Comparison of ENCODE assay signal across 10 cellular contexts in the genomic region with DNA sequence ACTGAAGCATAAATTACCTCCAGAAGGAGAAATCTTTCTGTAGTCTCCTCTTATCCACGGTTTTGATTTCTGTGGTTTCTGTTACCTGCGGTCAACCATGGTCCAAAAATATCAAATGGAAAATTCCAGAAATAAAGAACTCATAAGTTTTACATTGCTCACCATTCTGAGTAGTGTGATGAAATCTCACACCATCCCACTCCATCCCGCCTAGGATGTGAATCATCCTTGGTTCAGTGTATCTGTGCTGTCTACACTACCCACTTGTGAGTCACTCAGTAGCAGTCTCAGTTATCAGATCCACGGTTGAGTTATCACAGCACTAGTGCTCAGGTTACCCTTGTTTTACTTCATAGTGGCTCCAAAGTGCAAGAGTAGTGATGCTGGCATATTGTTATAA.
DNase-seq lines count a peak whose midpoint lies in the region; ATAC-seq and TF ChIP-seq lines count a peak whose summit lies in the region.
"Had no signal": no experiment of that assay in that cellular context is flagged by ENCODE, and none has a peak within 500 bp of the region (broad histone marks: within the 10 kb centered on the region; RNA-seq: fewer than 3 reads in every experiment).

No MANE protein-coding gene starts in this region.

- H4K8ac ChIP-seq in H9 (replicated peaks; ENCODE audit: insufficient read length, low read depth, low read length) = no peak overlapping the region

- no peak overlapping the region for H2BK12ac ChIP-seq in H9 (ENCODE audit: insufficient read length, low read depth, low read length)

- H2AK5ac ChIP-seq in H9 (ENCODE audit: insufficient read length, low read length) = no peak overlapping the region

- WGBS in mammary epithelial cell (ENCODE audit: low coverage, missing lambda C conversion rate) = 2% methylated on average over 4 of the region's 4 CpGs
- no CpG with 5 or more reads among the region's 4 CpGs for WGBS in H9 (ENCODE audit: extremely low coverage, insufficient read length, low lambda C conversion rate)

- CTCF ChIA-PET in mammary epithelial cell (lab: Charles Lee; ENCODE audit: low non-redundant PET) = no interaction called here

- no peak overlapping the region for H3K56ac ChIP-seq in H9 (ENCODE audit: insufficient read length, low read depth, low read length)

- H4K20me1 ChIP-seq in mammary epithelial cell (ENCODE audit: insufficient read depth, low read length) (no peaks in the 10 kb centered on the region), H9 (ENCODE audit: control insufficient read depth, insufficient read depth, insufficient read length) (no peaks in the 10 kb centered on the region)

- no peak overlapping the region for H2BK15ac ChIP-seq in H9 (ENCODE audit: low read depth, low read length)

- H3K79me2 ChIP-seq in mammary epithelial cell (ENCODE audit: insufficient read depth, low read length) (no peaks in the 10 kb centered on the region), H9 (ENCODE audit: insufficient read depth, low read length) (no peaks in the 10 kb centered on the region)
- H3K79me2 ChIP-seq: parathyroid adenoma had no signal

- H2BK5ac ChIP-seq in H9 (ENCODE audit: insufficient read length, low read length) = no peak overlapping the region

- no TSS peak for BruUV-seq in mammary epithelial cell (replicated peaks; lab: Mats Ljungman, UMichigan)

- dilution Hi-C loops in mammary epithelial cell (cut with HindIII; ENCODE audit: low sequenced_read_pairs) = no loop called here

- H3K9me3 Mint-ChIP-seq in HFFc6 = no peaks in the 10 kb centered on the region
- H3K9me3 Mint-ChIP-seq in nephron = no peaks in the 10 kb centered on the region
- H3K9me3 Mint-ChIP-seq in H9 = no peaks in the 10 kb centered on the region

- no peak overlapping the region for H3K23ac ChIP-seq in H9 (ENCODE audit: insufficient read length, low read depth, low read length)

- no peak for ATAC-seq in GM21447 (IDR thresholded peaks at IDR 0.05; ENCODE audit: unreplicated experiment)
- no peak for ATAC-seq in GM19328 (IDR thresholded peaks at IDR 0.05; ENCODE audit: unreplicated experiment)

- no peak overlapping the region for H2BK20ac ChIP-seq in H9 (ENCODE audit: low read depth, low read length, poor library complexity, severe bottlenecking)

- in situ Hi-C loops in mammary epithelial cell (cut with MboI; ENCODE audit: low sequenced_read_pairs in 2 of 2) = loop anchor here in 1 of 2 donors (10.0 kb wide), 1 partner anchor 58 kb away; no protein-coding TSS in a partner anchor

- no peaks in the 10 kb centered on the region for H3K36me3 ChIP-seq in mammary epithelial cell (ENCODE audit: insufficient read depth, low read length)

- H2AFZ ChIP-seq in mammary epithelial cell (ENCODE audit: low read depth, low read length) (peak overlapping the region; percentile 55), H9 (ENCODE audit: low read length) (no peak overlapping the region)
- H2AFZ ChIP-seq: parathyroid adenoma had no signal

- H4K5ac ChIP-seq in H9 (ENCODE audit: insufficient read length, low read depth, low read length) = no peak overlapping the region

- H3K18ac ChIP-seq in H9 (ENCODE audit: insufficient read length, low read depth, low read length) = no peak overlapping the region

- H3K36me3 Mint-ChIP-seq in HFFc6 (ENCODE audit: low read depth) = no peaks in the 10 kb centered on the region
- H3K36me3 Mint-ChIP-seq in nephron (ENCODE audit: low read depth) = no peaks in the 10 kb centered on the region
- H3K36me3 Mint-ChIP-seq in H9 (ENCODE audit: insufficient read depth in 1 of 3, low read depth in 3 of 3) = no peaks in the 10 kb centered on the region

- H3K4me1 ChIP-seq in mammary epithelial cell (ENCODE audit: insufficient read depth, low read length) = peaks cover 47% of the 10 kb centered on the region
- H3K4me1 ChIP-seq in H9 (ENCODE audit: insufficient read depth, low read length) = no peaks in the 10 kb centered on the region
- H3K4me1 ChIP-seq: parathyroid adenoma had no signal

- TF ChIP-seq CTCF in HFFc6 (IDR thresholded peaks at IDR 0.05) = no peak
- no peak for TF ChIP-seq CTCF in mammary epithelial cell (conservative IDR thresholded peaks at IDR 0.05 in 1 of 2, IDR thresholded peaks at IDR 0.05 in 1 of 2; ENCODE audit: extremely low read depth in 1 of 2, insufficient read depth in 1 of 2, low read depth in 1 of 2, low read length in 2 of 2)
- TF ChIP-seq CTCF in nephron (IDR thresholded peaks at IDR 0.05; ENCODE audit: unreplicated experiment in 3 of 3) = no peak
- TF ChIP-seq CTCF in H9 (conservative IDR thresholded peaks at IDR 0.05) = no peak

- H3K4me2 ChIP-seq in mammary epithelial cell (ENCODE audit: insufficient read depth, low read depth, low read length) (peak overlapping the region; percentile 67), H9 (ENCODE audit: insufficient read depth, insufficient read length, low read length) (no peak overlapping the region)

- DNase-seq in Ammon's horn (ENCODE audit: low spot score) (peak; percentile 57), HFFc6 (peak; percentile 94), mammary epithelial cell (peak; percentile 99), GM19238 (ENCODE audit: insufficient read length, low spot score) (no peak), H9 (no peak)

- no peaks in the 10 kb centered on the region for H3K9me3 ChIP-seq in mammary epithelial cell (replicated peaks; ENCODE audit: insufficient read depth, low read length)
- H3K9me3 ChIP-seq in H9 (ENCODE audit: control insufficient read depth, low read depth, low read length) = no peaks in the 10 kb centered on the region

- no peaks in the 10 kb centered on the region for H3K27me3 ChIP-seq in mammary epithelial cell (ENCODE audit: insufficient read depth, low read length)
- H3K27me3 ChIP-seq in H9 (ENCODE audit: insufficient read depth, low read length) = no peaks in the 10 kb centered on the region
- H3K27me3 ChIP-seq: dorsolateral prefrontal cortex had no signal

- intact Hi-C loops in mammary epithelial cell (cut with micrococcal nuclease) = loop anchor here (10.0 kb wide), 1 partner anchor 372 kb away; a partner anchor contains a TSS

- H3K27me3 Mint-ChIP-seq in HFFc6 (ENCODE audit: insufficient read depth) = no peaks in the 10 kb centered on the region
- H3K27me3 Mint-ChIP-seq in nephron (ENCODE audit: low read depth) = no peaks in the 10 kb centered on the region
- H3K27me3 Mint-ChIP-seq in H9 (ENCODE audit: low read depth) = no peaks in the 10 kb centered on the region

- H3K4ac ChIP-seq in H9 (ENCODE audit: low read depth, low read length) = no peak overlapping the region

- H3T11ph ChIP-seq in H9 (ENCODE audit: low read length) = no peak overlapping the region

- H3K4me3 ChIP-seq in mammary epithelial cell (replicated peaks in 1 of 3; ENCODE audit: insufficient read depth in 1 of 3, low read depth in 2 of 3, low read length in 3 of 3) = no peak overlapping the region
- H3K4me3 ChIP-seq: dorsolateral prefrontal cortex had no signal

- H3K9ac ChIP-seq in mammary epithelial cell (ENCODE audit: insufficient read depth, low read length) (peak overlapping the region; percentile 59), H9 (ENCODE audit: extremely low read depth, insufficient read length, low read length) (no peak overlapping the region)
- H3K9ac ChIP-seq: parathyroid adenoma had no signal

- H2BK120ac ChIP-seq in H9 (ENCODE audit: low read depth, low read length, poor library complexity, severe bottlenecking) = no peak overlapping the region

- peak overlapping the region; percentile 80 for H3K27ac Mint-ChIP-seq in HFFc6
- H3K27ac Mint-ChIP-seq in nephron = peak overlapping the region; percentile 93 to 99 (median 99)
- H3K27ac Mint-ChIP-seq in H9 = no peak overlapping the region

- no peak overlapping the region for H4K91ac ChIP-seq in H9 (ENCODE audit: insufficient read length, low read depth, low read length)

- H3K14ac ChIP-seq in H9 (ENCODE audit: insufficient read depth, low read length) = no peak overlapping the region

- H3K27ac ChIP-seq in mammary epithelial cell (ENCODE audit: insufficient read depth, low read depth, low read length) (peak overlapping the region; percentile 78), H9 (ENCODE audit: insufficient read length, low read depth, low read length) (no peak overlapping the region)
- H3K27ac ChIP-seq: parathyroid adenoma had no signal

- no peaks in the 10 kb centered on the region for H3K23me2 ChIP-seq in H9 (ENCODE audit: insufficient read length, low read depth, low read length, poor library complexity, severe bottlenecking)

- no peaks in the 10 kb centered on the region for H3K79me1 ChIP-seq in H9 (ENCODE audit: insufficient read depth, low read depth, low read length, poor library complexity, severe bottlenecking)

- peak overlapping the region; percentile 78 for H3K4me3 Mint-ChIP-seq in HFFc6
- H3K4me3 Mint-ChIP-seq in nephron = no peak overlapping the region
- H3K4me3 Mint-ChIP-seq in H9 = no peak overlapping the region

- H3K4me1 Mint-ChIP-seq in HFFc6 (ENCODE audit: low read depth) = peaks cover 60% of the 10 kb centered on the region
- peaks cover 77% of the 10 kb centered on the region for H3K4me1 Mint-ChIP-seq in nephron
- H3K4me1 Mint-ChIP-seq in H9 = peaks cover 15% of the 10 kb centered on the region in 2 experiments

Comparison
In these comparisons a context has a peak if more than half of its experiments do, and no peak if none do; other contexts are left out.
1. DNase-seq: peak in Ammon's horn (single experiment), HFFc6 (single experiment) and mammary epithelial cell (single experiment); none in GM19238 (single experiment) and H9 (single experiment).
2. H3K27ac Mint-ChIP-seq: peak in HFFc6 (single experiment) and nephron (3 of 3); none in H9 (0 of 3).